In genomic region chr3:190169243-190169642, GRCh38 we compare ENCODE assay signal across 13 cellular contexts. TPM values are rescaled to one million over a fixed set of nuclear protein-coding genes. Genes with fewer than 3 reads are reported as not detected.
DNase-seq lines count a peak whose midpoint lies in the region; ATAC-seq, FAIRE-seq and TF ChIP-seq lines count a peak whose summit lies in the region.
"Had no signal": no experiment of that assay in that cellular context is flagged by ENCODE, and none has a peak within 500 bp of the region (broad histone marks: within the 10 kb centered on the region; RNA-seq: fewer than 3 reads in every experiment).

No MANE protein-coding gene starts in this region.

- H4K20me1 ChIP-seq in keratinocyte (ENCODE audit: control insufficient read depth, extremely low read depth, insufficient read depth, low read length) = no peaks in the 10 kb centered on the region

- H3K27ac Mint-ChIP-seq in IgD-negative memory B cell = peak overlapping the region in 2 of 3 donors; percentile 2 to 24

- dilution Hi-C loops in keratinocyte (cut with MboI; ENCODE audit: extremely low pct_ligation_motif_present, low sequenced_read_pairs) = no loop called here

- H3K36me3 Mint-ChIP-seq in IgD-negative memory B cell = no peaks in the 10 kb centered on the region
- H3K36me3 Mint-ChIP-seq: naive B cell had no signal

- peaks cover 1 to 12% (median 7%) of the 10 kb centered on the region in 3 donors for H3K4me1 Mint-ChIP-seq in IgD-negative memory B cell

- no peaks in the 10 kb centered on the region for H3K27me3 Mint-ChIP-seq in IgD-negative memory B cell
- H3K27me3 Mint-ChIP-seq: naive B cell had no signal

- H3K9me3 Mint-ChIP-seq in IgD-negative memory B cell = peaks cover 0 to 2% (median 0%) of the 10 kb centered on the region in 3 donors

- peak overlapping the region; percentile 11 for H3K27ac ChIP-seq in keratinocyte (ENCODE audit: control insufficient read depth, insufficient read depth, low read length)

- H3K4me1 ChIP-seq in keratinocyte (ENCODE audit: control insufficient read depth, extremely low read depth, insufficient read depth, low read length) = peaks cover 22% of the 10 kb centered on the region

- H3K9me1 ChIP-seq in keratinocyte (ENCODE audit: control insufficient read depth, extremely low read depth, insufficient read depth, low read length) = no peaks in the 10 kb centered on the region

- FAIRE-seq in keratinocyte (lab: Jason Lieb, UNC) = peak; percentile 52

- TF ChIP-seq CTCF in GM12865 (IDR thresholded peaks at IDR 0.05; ENCODE audit: insufficient read depth, low read depth, low read length, missing control alignments) (no peak), keratinocyte (optimal IDR thresholded peaks at IDR 0.05 in 1 of 3, IDR thresholded peaks at IDR 0.05 in 1 of 3, conservative IDR thresholded peaks at IDR 0.05 in 1 of 3; ENCODE audit: extremely low read depth in 1 of 3, insufficient read depth in 2 of 3, low read length in 3 of 3) (no peak)

- DNase-seq in GM12865 (ENCODE audit: low read depth) (peak; percentile 26), keratinocyte (ENCODE audit: low read depth, low spot score) (no peak), DMS53 treated with DMSO at 0.1 percent for 48 hours (lab: John Stamatoyannopoulos, UW; ENCODE audit: unreplicated experiment) (no peak), occipital lobe (lab: John Stamatoyannopoulos, UW) (no peak), Kasumi-1 (lab: John Stamatoyannopoulos, UW) (no peak)
- DNase-seq: activated CD4-positive, alpha-beta T cell treated with anti-CD3 and anti-CD28 coated beads, Interleukin-2, amount 50 U/mL, for 4 hours; aorta; naive B cell; stimulated activated CD4-positive, alpha-beta T cell treated with anti-CD3 and anti-CD28 coated beads, Interleukin-15, amount 100 ng/mL, for 24 hours; stimulated activated naive CD4-positive, alpha-beta T cell treated with Interleukin-2 at 50 U/mL for 16 hours had no signal

- H3K4me3 Mint-ChIP-seq in IgD-negative memory B cell = peak overlapping the region in 2 of 4 donors; percentile 55 to 90

- no peak overlapping the region for H3K4me3 ChIP-seq in GM12865 (ENCODE audit: low read depth, low read length)
- H3K4me3 ChIP-seq in keratinocyte (ENCODE audit: control insufficient read depth in 2 of 3, extremely low read depth in 1 of 3, insufficient read depth in 2 of 3, low read depth in 1 of 3, low read length in 3 of 3) = no peak overlapping the region

- H3K27me3 ChIP-seq in keratinocyte (ENCODE audit: control insufficient read depth, extremely low read depth, insufficient read depth, low read length) = no peaks in the 10 kb centered on the region

- no peaks in the 10 kb centered on the region for H3K9me3 ChIP-seq in keratinocyte (ENCODE audit: control insufficient read depth, low read depth, low read length)

- peak overlapping the region; percentile 73 for H3K4me2 ChIP-seq in keratinocyte (ENCODE audit: control insufficient read depth, extremely low read depth, insufficient read depth, low read depth, low read length)

- peak overlapping the region; percentile 79 for H2AFZ ChIP-seq in keratinocyte (ENCODE audit: control insufficient read depth, low read length)

- no peaks in the 10 kb centered on the region for H3K36me3 ChIP-seq in keratinocyte (ENCODE audit: control insufficient read depth in 2 of 2, extremely low read depth in 1 of 2, insufficient read depth in 2 of 2, low read length in 2 of 2)

- peak; percentile 12 for ATAC-seq in GM19455 (IDR thresholded peaks at IDR 0.05; ENCODE audit: unreplicated experiment)
- ATAC-seq in HG03108 (IDR thresholded peaks at IDR 0.05; ENCODE audit: unreplicated experiment) = no peak

- H3K9ac ChIP-seq in keratinocyte (ENCODE audit: control insufficient read depth, extremely low read depth, insufficient read depth, low read length) = peak overlapping the region; percentile 13

- no peaks in the 10 kb centered on the region for H3K79me2 ChIP-seq in keratinocyte (ENCODE audit: control insufficient read depth, insufficient read depth, low read length)

RNA-seq across cellular contexts. Expression of gene P3H2, which starts 48.5 kb away (rescaled TPM):
- polyA plus RNA-seq in IgD-negative memory B cell (not detected), keratinocyte (80.7 to 115 TPM (median 91.4 TPM) in 3 replicates)
- polyA plus RNA-seq in keratinocyte (2011; ENCODE audit: low read depth) = 160 TPM
- polyA plus RNA-seq in keratinocyte (2011; cell fraction: cytosol; rRNA removed) = 56.0 and 77.5 TPM in 2 replicates
- polyA plus RNA-seq in keratinocyte (2011; cell fraction: nucleus; rRNA removed) = 143 and 179 TPM in 2 replicates
- 43.2 and 72.1 TPM in 2 replicates for polyA plus RNA-seq in keratinocyte (2012; ENCODE audit: low replicate concordance)
- 27.9 to 146 TPM (median 80.1 TPM) in 3 replicates for polyA minus RNA-seq in keratinocyte
- 72.9 TPM for polyA minus RNA-seq in keratinocyte (2011; cell fraction: cytosol; rRNA and poly(A)+ RNA removed)
- polyA minus RNA-seq in keratinocyte (2011; cell fraction: nucleus; rRNA and poly(A)+ RNA removed) = 119 and 286 TPM in 2 replicates
- 2.8 TPM for total RNA-seq in occipital lobe

Comparison
In these comparisons a context has a peak if more than half of its experiments do, and no peak if none do; other contexts are left out.
1. RNA of gene P3H2, which starts 48.5 kb away (polyA plus RNA-seq): 43.2 to 179 TPM in keratinocyte; not detected in IgD-negative memory B cell (single experiment); every median in the first group is over 10 times any median in the second.